Comparison of ENCODE assay signal across 26 cellular contexts in genomic region chr9:122849546-122849945, GRCh38. TPM values are rescaled to one million over a fixed set of nuclear protein-coding genes. Genes with fewer than 3 reads are reported as not detected.
"Had no signal": no experiment of that assay in that cellular context is flagged by ENCODE, and none has a peak within 500 bp of the region (broad histone marks: within the 10 kb centered on the region; RNA-seq: fewer than 3 reads in every experiment).

No MANE protein-coding gene starts in this region.

- ATAC-seq: foreskin keratinocyte, lower lobe of right lung had no signal

- H3K9me3 Mint-ChIP-seq: central memory CD8-positive, alpha-beta T cell had no signal

- H3K4me3 Mint-ChIP-seq: central memory CD8-positive, alpha-beta T cell; endodermal cell; nephron progenitor cell had no signal

- H3K27ac Mint-ChIP-seq: endodermal cell, nephron progenitor cell had no signal

- H3K4me1 Mint-ChIP-seq: endodermal cell, nephron progenitor cell had no signal

- H3K4me3 ChIP-seq: ascending aorta, colonic mucosa, hepatocyte, lower lobe of right lung, SJSA1, tibial nerve, vagina had no signal

- H3K27me3 Mint-ChIP-seq: central memory CD8-positive, alpha-beta T cell had no signal

- H3K4me2 ChIP-seq: hepatocyte had no signal

- H2AFZ ChIP-seq: hepatocyte had no signal

- H3K27ac ChIP-seq: ascending aorta, colonic mucosa, epithelial cell of prostate, foreskin keratinocyte, hepatocyte, lower lobe of right lung, SJSA1, tibial nerve, vagina had no signal

- H3K79me2 ChIP-seq: hepatocyte had no signal

- DNase-seq: activated CD4-positive, alpha-beta T cell treated with anti-CD3 and anti-CD28 coated beads, Interleukin-2, amount 50 U/mL, for 1 hour; activated CD4-positive, CD25-positive, alpha-beta regulatory T cell; activated effector memory CD4-positive, alpha-beta T cell treated with Interleukin-2 at 50 U/mL for 16 hours; colonic mucosa; endodermal cell; foreskin keratinocyte; lower lobe of right lung; nephron progenitor cell; nucleus accumbens; posterior cingulate gyrus; retina; stimulated activated CD8-positive, alpha-beta memory T cell treated with anti-CD3 and anti-CD28 coated beads, Interleukin-4, amount 100 ng/mL, for 48 hours; stimulated activated naive CD4-positive, alpha-beta T cell treated with Interleukin-2 at 50 U/mL for 16 hours; SW 1271; T1000 had no signal

- H3K27me3 ChIP-seq: ascending aorta, colonic mucosa, foreskin keratinocyte, hepatocyte, SJSA1, tibial nerve, vagina had no signal

- H3K4me1 ChIP-seq: ascending aorta, colonic mucosa, foreskin keratinocyte, lower lobe of right lung, SJSA1, tibial nerve, vagina had no signal

- H3K9me3 ChIP-seq: ascending aorta, colonic mucosa, lower lobe of right lung, SJSA1, tibial nerve, vagina had no signal

RNA-seq across cellular contexts. Expression of gene OR1K1, which starts 49.6 kb away (rescaled TPM):
- total RNA-seq: ascending aorta, colonic mucosa, endodermal cell, fibroblast of lung, foreskin keratinocyte, hepatocyte, lower lobe of right lung, mesenteric fat pad, SJSA1, tibial nerve, vagina had no signal
- polyA plus RNA-seq: adipose tissue, fibroblast of lung, foreskin keratinocyte, hepatocyte, keratinocyte had no signal
